Comparison of ENCODE assay signal across 11 cellular contexts in genomic region chr18:21167641-21168372, GRCh38. TPM values are rescaled to one million over a fixed set of nuclear protein-coding genes. Genes with fewer than 3 reads are reported as not detected.
DNase-seq lines count a peak whose midpoint lies in the region; ATAC-seq and TF ChIP-seq lines count a peak whose summit lies in the region.
"Had no signal": no experiment of that assay in that cellular context is flagged by ENCODE, and none has a peak within 500 bp of the region (broad histone marks: within the 10 kb centered on the region; RNA-seq: fewer than 3 reads in every experiment).

No MANE protein-coding gene starts in this region.

- no peaks in the 10 kb centered on the region for H3K79me2 ChIP-seq in PC-9 (ENCODE audit: low read depth)

- no peak for TF ChIP-seq CTCF in PC-9 (conservative IDR thresholded peaks at IDR 0.05)

- no TSS peak for BruUV-seq in PC-9 (replicated peaks; lab: Mats Ljungman, UMichigan)

- no peaks in the 10 kb centered on the region for H4K20me1 ChIP-seq in PC-9 (ENCODE audit: insufficient read depth)

- H3K9me2 ChIP-seq in PC-9 (ENCODE audit: insufficient read depth) = no peaks in the 10 kb centered on the region

- H3K4me1 ChIP-seq in PC-9 (replicated peaks; ENCODE audit: insufficient read depth) = peaks cover 6% of the 10 kb centered on the region; the same call in 1 of the 2 replicates

- no peak overlapping the region for H3K4me2 ChIP-seq in PC-9

- H3K9me3 ChIP-seq in PC-9 (ENCODE audit: insufficient read depth, low read depth) = no peaks in the 10 kb centered on the region

- POLR2A ChIA-PET in PC-9 (lab: Charles Lee; ENCODE audit: unreplicated experiment) = no interaction called here

- H3K4me3 ChIP-seq in PC-9 = no peak overlapping the region
- H3K4me3 ChIP-seq: dorsolateral prefrontal cortex, GM12878 had no signal

- H3K27ac ChIP-seq in PC-9 = no peak overlapping the region
- H3K27ac ChIP-seq: dorsolateral prefrontal cortex had no signal

- DNase-seq in A172 (ENCODE audit: low spot score) = peak; percentile 18
- peak; percentile 91 for DNase-seq in NCI-H1105 (lab: John Stamatoyannopoulos, UW)
- peak; percentile 27 to 78 for DNase-seq in PC-9
- peak; percentile 77 for DNase-seq in iPS-NIHi7 (ENCODE audit: extremely low spot score)
- no peak for DNase-seq in HK-2 (ENCODE audit: unreplicated experiment)
- DNase-seq in AG08395 (ENCODE audit: low spot score) = no peak
- no peak for DNase-seq in D341Med (ENCODE audit: low spot score)
- DNase-seq: dorsolateral prefrontal cortex, immature natural killer cell had no signal

- no peaks in the 10 kb centered on the region for H3K36me3 ChIP-seq in PC-9 (ENCODE audit: low read depth)

- intact Hi-C loops in PC-9 (cut with micrococcal nuclease; ENCODE audit: unreplicated experiment) = no loop called here

- 0 out of 2 replicates have a peak, but pooled peaks cover 3% of the 10 kb centered on the region for H3F3A ChIP-seq in PC-9 (ENCODE audit: insufficient read depth, low read depth)

- no peak overlapping the region for H2AFZ ChIP-seq in PC-9

- ATAC-seq in HG03442 (IDR thresholded peaks at IDR 0.05; ENCODE audit: unreplicated experiment) = no peak
- ATAC-seq: GM12878 had no signal

- H3K27me3 ChIP-seq in PC-9 (ENCODE audit: insufficient read depth, low read depth) = no peaks in the 10 kb centered on the region
- H3K27me3 ChIP-seq: dorsolateral prefrontal cortex had no signal

- CTCF ChIA-PET in PC-9 (lab: Charles Lee) = no interaction called here

RNA-seq across cellular contexts. Expression of gene ROCK1, which starts 56.2 kb away (rescaled TPM):
- 24.6 and 30.8 TPM in 2 replicates for total RNA-seq in A172 (2014; rRNA removed; shearing (Covaris generic))
- total RNA-seq in PC-9 (2021) = 17.7 and 26.8 TPM in 2 replicates

Comparison
In these comparisons a context has a peak if more than half of its experiments do, and no peak if none do; other contexts are left out.
1. DNase-seq: peak in A172 (single experiment), NCI-H1105 (single experiment), PC-9 (2 of 2) and iPS-NIHi7 (single experiment); none in HK-2 (single experiment), AG08395 (single experiment) and D341Med (single experiment).